In genomic region chr2:79982445-79982844, GRCh38 we compare ENCODE assay signal across 9 cellular contexts.
DNase-seq lines count a peak whose midpoint lies in the region; ATAC-seq and TF ChIP-seq lines count a peak whose summit lies in the region.
"Had no signal": no experiment of that assay in that cellular context is flagged by ENCODE, and none has a peak within 500 bp of the region (broad histone marks: within the 10 kb centered on the region; RNA-seq: fewer than 3 reads in every experiment).

No MANE protein-coding gene starts in this region.

- no peaks in the 10 kb centered on the region for H3K36me3 Mint-ChIP-seq in nephron progenitor cell (ENCODE audit: low read depth)
- H3K36me3 Mint-ChIP-seq in activated T-helper 17 cell treated with anti-CD3 and anti-CD28 coated beads, Interleukin-2, amount 50 U/mL, for 72 hours (ENCODE audit: low read depth), result no peaks in the 10 kb centered on the region

- in situ Hi-C loops in astrocyte of the cerebellum (cut with HindIII; ENCODE audit: low sequenced_read_pairs), result no loop called here

- no peak overlapping the region for H3K4me3 ChIP-seq in astrocyte of the cerebellum (ENCODE audit: low read depth, low read length)

- peak; percentile 30 for TF ChIP-seq CTCF in GM10266 (IDR thresholded peaks at IDR 0.05; ENCODE audit: control insufficient read depth, insufficient read depth, low read depth, missing control alignments)
- peak; percentile 16 for TF ChIP-seq CTCF in astrocyte of the cerebellum (IDR thresholded peaks at IDR 0.05; ENCODE audit: low read depth, low read length, missing control alignments)
- TF ChIP-seq CTCF in nephron progenitor cell (IDR thresholded peaks at IDR 0.05), result peak; percentile 34

- peaks cover 3% of the 10 kb centered on the region for H3K27me3 Mint-ChIP-seq in nephron progenitor cell (ENCODE audit: low read depth, poor library complexity)
- H3K27me3 Mint-ChIP-seq in activated T-helper 17 cell treated with anti-CD3 and anti-CD28 coated beads, Interleukin-2, amount 50 U/mL, for 72 hours, result no peaks in the 10 kb centered on the region

- H3K4me1 Mint-ChIP-seq in nephron progenitor cell, result no peaks in the 10 kb centered on the region
- H3K4me1 Mint-ChIP-seq in activated T-helper 17 cell treated with anti-CD3 and anti-CD28 coated beads, Interleukin-2, amount 50 U/mL, for 72 hours, result no peaks in the 10 kb centered on the region

- no peak overlapping the region for H3K4me3 Mint-ChIP-seq in nephron progenitor cell
- H3K4me3 Mint-ChIP-seq in activated T-helper 17 cell treated with anti-CD3 and anti-CD28 coated beads, Interleukin-2, amount 50 U/mL, for 72 hours, result no peak overlapping the region

- no peak for ATAC-seq in GM19395 (IDR thresholded peaks at IDR 0.05; ENCODE audit: unreplicated experiment)
- ATAC-seq in activated T-helper 17 cell treated with anti-CD3 and anti-CD28 coated beads, Interleukin-2, amount 50 U/mL, for 72 hours (replicated peaks), result no peak

- H3K27ac Mint-ChIP-seq in nephron progenitor cell, result no peak overlapping the region
- H3K27ac Mint-ChIP-seq in activated T-helper 17 cell treated with anti-CD3 and anti-CD28 coated beads, Interleukin-2, amount 50 U/mL, for 72 hours, result no peak overlapping the region

- no peaks in the 10 kb centered on the region for H3K9me3 Mint-ChIP-seq in nephron progenitor cell
- no peaks in the 10 kb centered on the region for H3K9me3 Mint-ChIP-seq in activated T-helper 17 cell treated with anti-CD3 and anti-CD28 coated beads, Interleukin-2, amount 50 U/mL, for 72 hours

- DNase-seq in GM10266 (ENCODE audit: extremely low spot score) (no peak), HT1080 (ENCODE audit: low read depth) (peak; percentile 16), astrocyte of the cerebellum (ENCODE audit: low read depth) (no peak), nephron progenitor cell (peak; percentile 29), SKM-1 treated with dmso at 0.1 percent for 144 hours (lab: John Stamatoyannopoulos, UW; ENCODE audit: unreplicated experiment) (no peak)
- DNase-seq: NK-92 treated with Interleukin-12 subunit alpha and Interleukin-12 subunit beta, amount 100 ng/mL, for 24 hours; stimulated activated CD4-positive, alpha-beta T cell treated with anti-CD3 and anti-CD28 coated beads, Interleukin-4, amount 100 ng/mL, for 24 hours had no signal

Comparison
In these comparisons a context has a peak if more than half of its experiments do, and no peak if none do; other contexts are left out.
1. DNase-seq: peak in HT1080 (single experiment) and nephron progenitor cell (single experiment); none in GM10266 (single experiment), astrocyte of the cerebellum (single experiment) and SKM-1 treated with dmso at 0.1 percent for 144 hours (single experiment).
2. Peak in every context shown above with its lines, with median percentiles within 50 percentile points of each other: CTCF ChIP-seq.